3 cellular contexts compared by ENCODE assay signal in the genomic region with DNA sequence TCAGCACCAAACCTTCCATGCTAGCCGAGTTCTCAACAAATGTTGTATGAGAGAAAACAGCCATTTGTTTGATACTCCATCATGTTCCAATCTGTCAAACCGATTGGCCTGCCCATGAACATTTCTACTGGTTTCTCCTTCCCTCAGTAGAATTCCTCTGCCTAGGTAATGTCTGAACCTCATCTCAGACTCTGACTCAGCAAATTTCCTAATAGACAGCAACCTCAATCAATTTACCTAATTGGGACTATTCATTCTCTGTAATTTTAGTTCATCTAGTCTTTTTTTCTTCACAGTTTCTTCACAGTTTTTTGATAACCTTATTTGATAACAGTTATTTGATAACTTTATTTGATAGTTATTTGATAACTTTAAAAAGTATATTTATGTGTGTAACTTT.
A peak's percentile ranks its signal among the peaks of the same experiment; 100 is the strongest.
TF ChIP-seq lines count a peak whose summit lies in the region.

No MANE protein-coding gene starts in this region.

TF ChIP-seq in A549, 52 proteins besides CTCF, POLR2A, EP300 and RAD21:
- TF ChIP-seq MAFK (IDR thresholded peaks at IDR 0.05; ENCODE audit: partially characterized antibody) (peak; percentile 78), ZC3H11A (IDR thresholded peaks at IDR 0.05) (no peak)

TF ChIP-seq in IMR-90, 13 proteins besides CTCF, POLR2A, EP300 and RAD21:
- TF ChIP-seq, protein P1, sequence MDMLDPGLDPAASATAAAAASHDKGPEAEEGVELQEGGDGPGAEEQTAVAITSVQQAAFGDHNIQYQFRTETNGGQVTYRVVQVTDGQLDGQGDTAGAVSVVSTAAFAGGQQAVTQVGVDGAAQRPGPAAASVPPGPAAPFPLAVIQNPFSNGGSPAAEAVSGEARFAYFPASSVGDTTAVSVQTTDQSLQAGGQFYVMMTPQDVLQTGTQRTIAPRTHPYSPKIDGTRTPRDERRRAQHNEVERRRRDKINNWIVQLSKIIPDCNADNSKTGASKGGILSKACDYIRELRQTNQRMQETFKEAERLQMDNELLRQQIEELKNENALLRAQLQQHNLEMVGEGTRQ (IDR thresholded peaks at IDR 0.05; ENCODE audit: low read depth, low read length) = no peak
- TF ChIP-seq FOS (IDR thresholded peaks at IDR 0.05; ENCODE audit: low read depth, low read length) = no peak
- TF ChIP-seq ELK1 (IDR thresholded peaks at IDR 0.05; ENCODE audit: borderline replicate concordance, low read depth, low read length) = no peak
- TF ChIP-seq BHLHE40 (IDR thresholded peaks at IDR 0.05; ENCODE audit: low read depth, low read length) = no peak
- peak; percentile 62 for TF ChIP-seq MAFK (IDR thresholded peaks at IDR 0.05; ENCODE audit: low read depth, low read length)
- TF ChIP-seq MAZ (IDR thresholded peaks at IDR 0.05; ENCODE audit: borderline replicate concordance, low read depth, low read length) = no peak
- no peak for TF ChIP-seq CEBPB (IDR thresholded peaks at IDR 0.05; ENCODE audit: low read depth, low read length)

TF ChIP-seq in K562, 482 proteins besides CTCF, POLR2A, EP300 and RAD21:
- TF ChIP-seq MAFF (IDR thresholded peaks at IDR 0.05; ENCODE audit: low read length) = peak; percentile 42
- TF ChIP-seq MAFG (tag; conservative IDR thresholded peaks at IDR 0.05) = peak; percentile 50
- peak; percentile 43; the same call in 1 of the 2 replicates for TF ChIP-seq MAFK (IDR thresholded peaks at IDR 0.05; ENCODE audit: low read length)
- TF ChIP-seq RBM34 (IDR thresholded peaks at IDR 0.05; ENCODE audit: borderline replicate concordance, insufficient read depth, low read length) = no peak
- peak; percentile 51; the same call in 1 of the 2 replicates for TF ChIP-seq ZNF316 (IDR thresholded peaks at IDR 0.05)
- no peak for TF ChIP-seq RBM25 (IDR thresholded peaks at IDR 0.05; ENCODE audit: low read depth, low read length, severe bottlenecking)
